ENCODE assay signal across 9 cellular contexts in the genomic region with DNA sequence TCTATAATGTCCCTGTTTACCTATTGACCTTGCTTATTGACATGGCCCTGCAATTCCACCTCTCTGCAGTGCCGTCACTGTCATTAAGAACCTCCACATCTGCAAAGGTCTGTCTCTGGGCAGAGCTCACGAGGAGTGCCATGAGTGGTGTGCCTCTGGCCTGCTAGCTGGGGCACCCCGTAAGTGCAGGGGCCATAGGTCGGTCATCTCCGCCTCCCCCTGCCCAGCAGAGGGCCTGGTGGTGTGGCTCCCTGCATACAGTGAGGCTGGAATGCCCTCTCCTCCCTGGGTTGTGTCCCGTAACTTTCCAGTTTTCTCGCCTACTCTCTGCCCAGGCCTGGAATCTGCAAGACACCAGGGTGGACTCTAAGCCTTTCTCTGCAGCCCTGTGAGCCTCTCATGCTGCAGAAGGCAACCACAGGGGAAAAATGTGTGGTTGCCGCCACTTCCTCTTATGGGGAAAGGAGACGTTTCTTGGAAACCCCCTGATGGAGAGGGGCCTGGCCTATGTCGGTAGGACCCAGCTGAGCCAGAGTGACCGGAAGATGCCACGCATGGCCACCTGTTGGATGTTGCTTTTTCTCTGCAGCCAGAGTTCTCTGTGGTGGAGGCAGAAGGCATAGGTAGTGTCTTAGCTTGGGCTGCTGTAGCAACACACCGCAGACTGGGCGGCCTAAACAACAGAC. TPM values are rescaled to one million over a fixed set of nuclear protein-coding genes. Genes with fewer than 3 reads are reported as not detected.
DNase-seq lines count a peak whose midpoint lies in the region; ATAC-seq and TF ChIP-seq lines count a peak whose summit lies in the region.
"Had no signal": no experiment of that assay in that cellular context is flagged by ENCODE, and none has a peak within 500 bp of the region (broad histone marks: within the 10 kb centered on the region; RNA-seq: fewer than 3 reads in every experiment).

No MANE protein-coding gene starts in this region.

- H3K27me3 Mint-ChIP-seq in activated naive CD8-positive, alpha-beta T cell treated with anti-CD3 and anti-CD28 coated beads, Interleukin-2, amount 10 ng/mL, durations not matched to agents 7 days and 5 days = no peaks in the 10 kb centered on the region
- H3K27me3 Mint-ChIP-seq in HFFc6 (ENCODE audit: insufficient read depth) = peaks cover 47% of the 10 kb centered on the region

- peak; percentile 52 for ATAC-seq in GM18858 (IDR thresholded peaks at IDR 0.05; ENCODE audit: unreplicated experiment)
- peak; percentile 57 for ATAC-seq in activated naive CD8-positive, alpha-beta T cell treated with anti-CD3 and anti-CD28 coated beads, Interleukin-2, amount 10 ng/mL, durations not matched to agents 7 days and 5 days (ENCODE audit: low read depth)

- H3K4me1 ChIP-seq in HEK293 (ENCODE audit: control insufficient read depth, insufficient read depth, low read length) = no peaks in the 10 kb centered on the region
- H3K4me1 ChIP-seq in transverse colon = peaks cover 0 to 9% (median 0%) of the 10 kb centered on the region in 4 donors

- TF ChIP-seq POLR2A in NB4 (IDR thresholded peaks at IDR 0.05; ENCODE audit: extremely low read depth, insufficient read length) = no peak
- TF ChIP-seq POLR2A in transverse colon (IDR thresholded peaks at IDR 0.05) = no peak

- H3K4me3 ChIP-seq in HEK293 (ENCODE audit: low read depth, low read length) (no peak overlapping the region), NB4 (ENCODE audit: low read depth, low read length) (peak overlapping the region; percentile 27), transverse colon (no peak overlapping the region)

- H3K9me3 ChIP-seq in HEK293 (ENCODE audit: control insufficient read depth, insufficient read depth, low read depth, low read length) = no peaks in the 10 kb centered on the region
- no peaks in the 10 kb centered on the region for H3K9me3 ChIP-seq in transverse colon

- H3K4me3 Mint-ChIP-seq in activated naive CD8-positive, alpha-beta T cell treated with anti-CD3 and anti-CD28 coated beads, Interleukin-2, amount 10 ng/mL, durations not matched to agents 7 days and 5 days = peak overlapping the region; percentile 72
- no peak overlapping the region for H3K4me3 Mint-ChIP-seq in HFFc6

- in situ Hi-C loops in transverse colon (cut with MboI; ENCODE audit: low pct_ligation_motif_present in 1 of 4, low pct_unique_long_range_greater_than_20kb in 1 of 4, low sequenced_read_pairs in 3 of 4) = no loop called here

- no peaks in the 10 kb centered on the region for H3K27me3 ChIP-seq in transverse colon

- no peak for TF ChIP-seq EP300 in transverse colon (IDR thresholded peaks at IDR 0.05; ENCODE audit: low read depth)

- CTCF ChIA-PET in HEK293 (lab: Yijun Ruan, JAX) = interaction anchor here (0.6 kb wide), 1 partner anchor 150 kb away, joined by 3 read pairs; no protein-coding TSS in a partner anchor

- no peak for TF ChIP-seq CTCF in HEK293 (tag by site-specific recombination; IDR thresholded peaks at IDR 0.05)
- TF ChIP-seq CTCF in NB4 (IDR thresholded peaks at IDR 0.05; ENCODE audit: low read depth, low read length) = no peak
- no peak for TF ChIP-seq CTCF in transverse colon (IDR thresholded peaks at IDR 0.05)
- no peak for TF ChIP-seq CTCF in HFFc6 (IDR thresholded peaks at IDR 0.05)

- peaks cover 55% of the 10 kb centered on the region for H3K4me1 Mint-ChIP-seq in activated naive CD8-positive, alpha-beta T cell treated with anti-CD3 and anti-CD28 coated beads, Interleukin-2, amount 10 ng/mL, durations not matched to agents 7 days and 5 days
- H3K4me1 Mint-ChIP-seq in HFFc6 (ENCODE audit: low read depth) = no peaks in the 10 kb centered on the region

- WGBS in transverse colon (ENCODE audit: low coverage in 1 of 2), 2 donors = 59 to 65% methylated on average over 2 to 14 of the region's 14 CpGs

- peaks cover 6% of the 10 kb centered on the region for H3K36me3 Mint-ChIP-seq in activated naive CD8-positive, alpha-beta T cell treated with anti-CD3 and anti-CD28 coated beads, Interleukin-2, amount 10 ng/mL, durations not matched to agents 7 days and 5 days
- no peaks in the 10 kb centered on the region for H3K36me3 Mint-ChIP-seq in HFFc6 (ENCODE audit: low read depth)

- no peak overlapping the region for H3K27ac ChIP-seq in HEK293 (ENCODE audit: extremely low read depth, low read depth, low read length)
- peak overlapping the region in 3 of 4 donors; percentile 10 to 61 (median 31) for H3K27ac ChIP-seq in transverse colon

- H3K36me3 ChIP-seq in HEK293 (ENCODE audit: control insufficient read depth in 2 of 2, insufficient read depth in 1 of 2, low read length in 2 of 2) (no peaks in the 10 kb centered on the region), transverse colon (no peaks in the 10 kb centered on the region)

- H3K9me3 Mint-ChIP-seq in activated naive CD8-positive, alpha-beta T cell treated with anti-CD3 and anti-CD28 coated beads, Interleukin-2, amount 10 ng/mL, durations not matched to agents 7 days and 5 days = no peaks in the 10 kb centered on the region
- H3K9me3 Mint-ChIP-seq in HFFc6 = no peaks in the 10 kb centered on the region

- H3K27ac Mint-ChIP-seq in activated naive CD8-positive, alpha-beta T cell treated with anti-CD3 and anti-CD28 coated beads, Interleukin-2, amount 10 ng/mL, durations not matched to agents 7 days and 5 days = peak overlapping the region; percentile 88
- H3K27ac Mint-ChIP-seq in HFFc6 = no peak overlapping the region

- DNase-seq in NB4 (ENCODE audit: low read depth) (peak; percentile 97), transverse colon (peak; percentile 69), HFFc6 (no peak), HK-2 (ENCODE audit: unreplicated experiment) (no peak), dermis blood vessel endothelial cell (no peak)
- peak; percentile 68 for DNase-seq in activated naive CD8-positive, alpha-beta T cell treated with anti-CD3 and anti-CD28 coated beads, Interleukin-2, amount 10 ng/mL, durations not matched to agents 7 days and 5 days

- POLR2A ChIA-PET in HEK293 (lab: Yijun Ruan, JAX) = no interaction called here
- POLR2A ChIA-PET in activated naive CD8-positive, alpha-beta T cell treated with anti-CD3 and anti-CD28 coated beads, Interleukin-2, amount 10 ng/mL, durations not matched to agents 7 days and 5 days (lab: Charles Lee) = interaction anchor here (2.9 to 8.1 kb wide), 2 partner anchors 16 to 60 kb away, joined by 21 to 112 read pairs; a partner anchor contains a TSS

- intact Hi-C loops in transverse colon (cut with DNase I; ENCODE audit: low total_unique reads) = no loop called here

TF ChIP-seq in HEK293, 187 proteins besides CTCF, POLR2A, EP300 and RAD21:
- peak; percentile 67 for TF ChIP-seq SCRT2 (tag by site-specific recombination; IDR thresholded peaks at IDR 0.05)
- no peak for TF ChIP-seq ZNF16 (tag by site-specific recombination; IDR thresholded peaks at IDR 0.05; ENCODE audit: low read depth)
- no peak for TF ChIP-seq ZNF473 (tag by site-specific recombination; IDR thresholded peaks at IDR 0.05)

RNA-seq across cellular contexts. Expression of a gene that starts 2.7 kb away (rescaled TPM):
- 10 to 100 TPM; 70.6 to 76.3 TPM for total RNA-seq in activated naive CD8-positive, alpha-beta T cell treated with anti-CD3 and anti-CD28 coated beads, Interleukin-2, amount 10 ng/mL, durations not matched to agents 7 days and 5 days
- 1 to 10 TPM in 3 of 4 donors, under 1 TPM in 1; 0.20 to 4.3 (median 2.6) TPM for total RNA-seq in transverse colon
- not detected for total RNA-seq in HFFc6 (2021; fragmentation: NEBNext Ultra II Directional; extraction: Animal tissue kit (Norgen Biotek cat#: 25700))
- total RNA-seq in dermis blood vessel endothelial cell = 0.34 and 0.70 TPM in 2 replicates
- total RNA-seq: M059J had no signal

RNA-seq across cellular contexts. Expression of a gene that starts 9.6 kb away (rescaled TPM):
- 1 to 10 TPM; 2.8 to 3.5 TPM for total RNA-seq in activated naive CD8-positive, alpha-beta T cell treated with anti-CD3 and anti-CD28 coated beads, Interleukin-2, amount 10 ng/mL, durations not matched to agents 7 days and 5 days
- 1 to 10 TPM in 2 of 4 donors, under 1 TPM in 1, not detected in 1; 0.41 to 2.6 (median 2.2) TPM for total RNA-seq in transverse colon
- total RNA-seq in HFFc6 (2021; fragmentation: NEBNext Ultra II Directional; extraction: Animal tissue kit (Norgen Biotek cat#: 25700)) = not detected
- total RNA-seq in dermis blood vessel endothelial cell = 0.51 and 1.6 TPM in 2 replicates

RNA-seq across cellular contexts. Expression of a gene that starts 58.1 kb away (rescaled TPM):
- total RNA-seq in activated naive CD8-positive, alpha-beta T cell treated with anti-CD3 and anti-CD28 coated beads, Interleukin-2, amount 10 ng/mL, durations not matched to agents 7 days and 5 days = 100 to 1,000 TPM; 166 to 172 TPM
- 10 to 100 TPM in 3 of 4 donors, 1 to 10 TPM in 1; 5.2 to 56.5 (median 34.1) TPM for total RNA-seq in transverse colon
- total RNA-seq in HFFc6 (2021; fragmentation: NEBNext Ultra II Directional; extraction: Animal tissue kit (Norgen Biotek cat#: 25700)) = 10 to 100 TPM; 39.4 to 52.7 (median 43.4) TPM
- total RNA-seq in dermis blood vessel endothelial cell = 37.5 and 59.1 TPM in 2 replicates

Comparison
In these comparisons a context has a peak if more than half of its experiments do, and no peak if none do; other contexts are left out.
1. DNase-seq: peak in NB4 (single experiment), activated naive CD8-positive, alpha-beta T cell treated with anti-CD3 and anti-CD28 coated beads, Interleukin-2, amount 10 ng/mL, durations not matched to agents 7 days and 5 days (single experiment) and transverse colon (single experiment); none in HFFc6 (single experiment), HK-2 (single experiment) and dermis blood vessel endothelial cell (single experiment).
2. RNA of a gene that starts 2.7 kb away (total RNA-seq): 70.6 to 76.3 TPM in activated naive CD8-positive, alpha-beta T cell treated with anti-CD3 and anti-CD28 coated beads, Interleukin-2, amount 10 ng/mL, durations not matched to agents 7 days and 5 days; 0.20 to 4.3 TPM in transverse colon, 0.34 to 0.70 TPM in dermis blood vessel endothelial cell and not detected in HFFc6; every median in the first group is over 10 times any median in the second.